14 cellular contexts compared by ENCODE assay signal in the genomic region with DNA sequence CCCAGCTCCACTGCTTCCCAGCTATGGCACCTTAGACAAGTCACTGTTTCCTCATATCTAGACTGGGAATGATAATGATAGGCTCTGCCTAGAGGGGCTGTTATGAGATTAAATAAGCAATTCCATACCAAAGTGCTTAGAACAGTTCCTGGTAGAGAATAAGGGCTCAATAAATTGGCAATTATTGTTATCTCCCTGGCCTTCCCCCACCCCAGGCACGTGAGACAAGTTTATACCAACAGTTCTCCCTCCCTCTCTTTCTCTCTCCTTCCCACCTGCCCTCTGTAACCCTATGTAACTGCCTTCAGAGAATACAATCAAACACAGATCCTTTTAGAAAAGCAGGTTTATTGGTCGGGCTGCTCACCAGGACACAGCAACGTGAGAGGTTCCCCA. TPM values are rescaled to one million over a fixed set of nuclear protein-coding genes. Genes with fewer than 3 reads are reported as not detected.
A peak's percentile ranks its signal among the peaks of the same experiment; 100 is the strongest.
DNase-seq lines count a peak whose midpoint lies in the region; ATAC-seq and TF ChIP-seq lines count a peak whose summit lies in the region.
"Had no signal": no experiment of that assay in that cellular context is flagged by ENCODE, and none has a peak within 500 bp of the region (broad histone marks: within the 10 kb centered on the region; RNA-seq: fewer than 3 reads in every experiment).

No MANE protein-coding gene starts in this region.

- H3K4me3 ChIP-seq in RWPE2 (ENCODE audit: severe bottlenecking), result no peak overlapping the region
- H3K4me3 ChIP-seq in iPS-15b (ENCODE audit: low read depth, low read length), result peak overlapping the region; percentile 3
- no peak overlapping the region for H3K4me3 ChIP-seq in suprapubic skin
- H3K4me3 ChIP-seq: ovary, SJSA1 had no signal

- H3K36me3 ChIP-seq in RWPE2 (ENCODE audit: low read depth) (peaks cover 54% of the 10 kb centered on the region), iPS-15b (ENCODE audit: control insufficient read depth, insufficient read depth, low read length) (peaks cover 16% of the 10 kb centered on the region), suprapubic skin (peaks cover 28% of the 10 kb centered on the region)
- H3K36me3 ChIP-seq: ovary had no signal

- no peak overlapping the region for H3K9ac ChIP-seq in iPS-15b (ENCODE audit: low read depth, low read length)

- H3K27ac ChIP-seq in RWPE2 (ENCODE audit: poor library complexity, severe bottlenecking) (peak overlapping the region; percentile 16), suprapubic skin (peak overlapping the region; percentile 7)
- H3K27ac ChIP-seq: ovary, SJSA1 had no signal

- 28% methylated on average over 3 of the region's 3 CpGs for WGBS in suprapubic skin

- H3K27me3 ChIP-seq in RWPE2 (ENCODE audit: insufficient read depth, poor library complexity, severe bottlenecking) (no peaks in the 10 kb centered on the region), iPS-15b (ENCODE audit: control insufficient read depth, insufficient read depth, low read length) (no peaks in the 10 kb centered on the region), suprapubic skin (no peaks in the 10 kb centered on the region)
- H3K27me3 ChIP-seq: ovary, SJSA1 had no signal

- no peaks in the 10 kb centered on the region for H3K9me3 ChIP-seq in RWPE2 (ENCODE audit: severe bottlenecking)
- H3K9me3 ChIP-seq in iPS-15b (ENCODE audit: control insufficient read depth, insufficient read depth, low read length), result no peaks in the 10 kb centered on the region
- no peaks in the 10 kb centered on the region for H3K9me3 ChIP-seq in suprapubic skin
- H3K9me3 ChIP-seq: ovary, SJSA1 had no signal

- DNase-seq in activated CD8-positive, alpha-beta T cell treated with anti-CD3 and anti-CD28 coated beads for 36 hours, result no peak
- DNase-seq in activated CD8-positive, alpha-beta T cell treated with anti-CD3 and anti-CD28 coated beads, Interleukin-2, amount 10 ng/mL, durations not matched to agents 7 days and 5 days, result no peak
- no peak for DNase-seq in RWPE2 (ENCODE audit: low spot score)
- DNase-seq in suprapubic skin (ENCODE audit: low spot score in 2 of 2), result no peak
- DNase-seq in ACHN, result no peak
- DNase-seq in activated T-cell treated with anti-CD3 and anti-CD28 coated beads, Interleukin-2, amount 50 U/mL, for 72 hours, result no peak
- DNase-seq in mesenteric fat pad (ENCODE audit: low spot score), result no peak
- DNase-seq: cerebellar nuclear complex; DMS53; NCI-H510A treated with DMSO at 0.1 percent for 48 hours; stimulated activated CD4-positive, alpha-beta T cell treated with anti-CD3 and anti-CD28 coated beads, Interleukin-4, amount 100 ng/mL, for 1 hour had no signal

- no peak overlapping the region for H3K4me3 Mint-ChIP-seq in activated CD8-positive, alpha-beta T cell treated with anti-CD3 and anti-CD28 coated beads for 36 hours
- H3K4me3 Mint-ChIP-seq in activated CD8-positive, alpha-beta T cell treated with anti-CD3 and anti-CD28 coated beads, Interleukin-2, amount 10 ng/mL, durations not matched to agents 7 days and 5 days, result no peak overlapping the region
- H3K4me3 Mint-ChIP-seq in activated T-cell treated with anti-CD3 and anti-CD28 coated beads, Interleukin-2, amount 50 U/mL, for 72 hours, result no peak overlapping the region

- H3K27ac Mint-ChIP-seq in activated CD8-positive, alpha-beta T cell treated with anti-CD3 and anti-CD28 coated beads for 36 hours, result peak overlapping the region; percentile 52
- no peak overlapping the region for H3K27ac Mint-ChIP-seq in activated CD8-positive, alpha-beta T cell treated with anti-CD3 and anti-CD28 coated beads, Interleukin-2, amount 10 ng/mL, durations not matched to agents 7 days and 5 days
- no peak overlapping the region for H3K27ac Mint-ChIP-seq in activated T-cell treated with anti-CD3 and anti-CD28 coated beads, Interleukin-2, amount 50 U/mL, for 72 hours

- CTCF ChIA-PET in activated CD8-positive, alpha-beta T cell treated with anti-CD3 and anti-CD28 coated beads for 36 hours (lab: Charles Lee), result interaction anchor here (1.2 to 32.2 kb wide), 12 partner anchors 10 to 131 kb away, joined by 4 to 968 read pairs (median 6); a partner anchor contains a TSS
- CTCF ChIA-PET in activated CD8-positive, alpha-beta T cell treated with anti-CD3 and anti-CD28 coated beads, Interleukin-2, amount 10 ng/mL, durations not matched to agents 7 days and 5 days (lab: Charles Lee), result interaction anchor here (1.3 to 17.8 kb wide), 11 partner anchors 9 to 180 kb away, joined by 5 to 666 read pairs (median 14); no protein-coding TSS in a partner anchor

- TF ChIP-seq CTCF in activated CD8-positive, alpha-beta T cell treated with anti-CD3 and anti-CD28 coated beads for 36 hours (IDR thresholded peaks at IDR 0.05), result no peak
- no peak for TF ChIP-seq CTCF in RWPE2 (IDR thresholded peaks at IDR 0.05; ENCODE audit: poor library complexity, severe bottlenecking)
- no peak for TF ChIP-seq CTCF in suprapubic skin (IDR thresholded peaks at IDR 0.05)

- H3K4me1 ChIP-seq in RWPE2 (ENCODE audit: insufficient read depth, poor library complexity, severe bottlenecking) (peaks cover 7% of the 10 kb centered on the region), iPS-15b (ENCODE audit: control insufficient read depth, insufficient read depth, low read length) (peaks cover 29% of the 10 kb centered on the region), suprapubic skin (peaks cover 52% of the 10 kb centered on the region)

- POLR2A ChIA-PET in activated CD8-positive, alpha-beta T cell treated with anti-CD3 and anti-CD28 coated beads for 36 hours (lab: Charles Lee), result interaction anchor here (1.4 to 5.6 kb wide), 5 partner anchors 13 to 109 kb away, joined by 4 to 39 read pairs (median 6); a partner anchor contains a TSS
- POLR2A ChIA-PET in activated CD8-positive, alpha-beta T cell treated with anti-CD3 and anti-CD28 coated beads, Interleukin-2, amount 10 ng/mL, durations not matched to agents 7 days and 5 days (lab: Charles Lee), result interaction anchor here (1.3 to 1.4 kb wide), 2 partner anchors 73 to 80 kb away, joined by 5 to 6 read pairs; no protein-coding TSS in a partner anchor

- intact Hi-C loops in activated CD8-positive, alpha-beta T cell treated with anti-CD3 and anti-CD28 coated beads for 36 hours (cut with micrococcal nuclease), result no loop called here

- no peak for TF ChIP-seq EP300 in suprapubic skin (IDR thresholded peaks at IDR 0.05)

- in situ Hi-C loops in ACHN (cut with HindIII; ENCODE audit: low pct_ligation_motif_present, low pct_unique_long_range_greater_than_20kb, low sequenced_read_pairs), result no loop called here

- H3K9me3 Mint-ChIP-seq in activated CD8-positive, alpha-beta T cell treated with anti-CD3 and anti-CD28 coated beads for 36 hours, result no peaks in the 10 kb centered on the region
- H3K9me3 Mint-ChIP-seq in activated CD8-positive, alpha-beta T cell treated with anti-CD3 and anti-CD28 coated beads, Interleukin-2, amount 10 ng/mL, durations not matched to agents 7 days and 5 days (ENCODE audit: insufficient read depth), result no peaks in the 10 kb centered on the region
- no peaks in the 10 kb centered on the region for H3K9me3 Mint-ChIP-seq in activated T-cell treated with anti-CD3 and anti-CD28 coated beads, Interleukin-2, amount 50 U/mL, for 72 hours

- no peaks in the 10 kb centered on the region for H3K36me3 Mint-ChIP-seq in activated CD8-positive, alpha-beta T cell treated with anti-CD3 and anti-CD28 coated beads for 36 hours (ENCODE audit: low read depth)
- no peaks in the 10 kb centered on the region for H3K36me3 Mint-ChIP-seq in activated CD8-positive, alpha-beta T cell treated with anti-CD3 and anti-CD28 coated beads, Interleukin-2, amount 10 ng/mL, durations not matched to agents 7 days and 5 days (ENCODE audit: low read depth)
- H3K36me3 Mint-ChIP-seq in activated T-cell treated with anti-CD3 and anti-CD28 coated beads, Interleukin-2, amount 50 U/mL, for 72 hours (ENCODE audit: insufficient read depth in 2 of 2), result no peaks in the 10 kb centered on the region

- TF ChIP-seq POLR2A in suprapubic skin (IDR thresholded peaks at IDR 0.05), result no peak

- no peak for ATAC-seq in activated CD8-positive, alpha-beta T cell treated with anti-CD3 and anti-CD28 coated beads for 36 hours
- ATAC-seq in activated CD8-positive, alpha-beta T cell treated with anti-CD3 and anti-CD28 coated beads, Interleukin-2, amount 10 ng/mL, durations not matched to agents 7 days and 5 days, result no peak
- peak; percentile 6; the same call in 1 of the 3 replicates for ATAC-seq in RWPE2 (ENCODE audit: low read depth)
- no peak for ATAC-seq in activated T-cell treated with anti-CD3 and anti-CD28 coated beads, Interleukin-2, amount 50 U/mL, for 72 hours (replicated peaks in 1 of 2)

- no peaks in the 10 kb centered on the region for H3K27me3 Mint-ChIP-seq in activated CD8-positive, alpha-beta T cell treated with anti-CD3 and anti-CD28 coated beads for 36 hours
- H3K27me3 Mint-ChIP-seq in activated CD8-positive, alpha-beta T cell treated with anti-CD3 and anti-CD28 coated beads, Interleukin-2, amount 10 ng/mL, durations not matched to agents 7 days and 5 days (ENCODE audit: low read depth), result no peaks in the 10 kb centered on the region
- no peaks in the 10 kb centered on the region for H3K27me3 Mint-ChIP-seq in activated T-cell treated with anti-CD3 and anti-CD28 coated beads, Interleukin-2, amount 50 U/mL, for 72 hours (ENCODE audit: low read depth)

- H3K4me1 Mint-ChIP-seq in activated CD8-positive, alpha-beta T cell treated with anti-CD3 and anti-CD28 coated beads for 36 hours (ENCODE audit: low read depth), result peaks cover 37% of the 10 kb centered on the region
- H3K4me1 Mint-ChIP-seq in activated CD8-positive, alpha-beta T cell treated with anti-CD3 and anti-CD28 coated beads, Interleukin-2, amount 10 ng/mL, durations not matched to agents 7 days and 5 days (ENCODE audit: low read depth), result peaks cover 35% of the 10 kb centered on the region
- peaks cover 52% of the 10 kb centered on the region for H3K4me1 Mint-ChIP-seq in activated T-cell treated with anti-CD3 and anti-CD28 coated beads, Interleukin-2, amount 50 U/mL, for 72 hours (ENCODE audit: low read depth)

RNA-seq across cellular contexts. Expression of a gene that starts 13.9 kb away (rescaled TPM):
- total RNA-seq in activated CD8-positive, alpha-beta T cell treated with anti-CD3 and anti-CD28 coated beads for 36 hours, result 100 to 1,000 TPM; 276 to 286 TPM
- total RNA-seq in activated CD8-positive, alpha-beta T cell treated with anti-CD3 and anti-CD28 coated beads, Interleukin-2, amount 10 ng/mL, durations not matched to agents 7 days and 5 days, result 100 to 1,000 TPM in 1 of 2 experiments, 10 to 100 TPM in 1; 94.7 to 101 TPM
- total RNA-seq in suprapubic skin (100 to 1,000 TPM; 144 to 174 (median 152) TPM), mesenteric fat pad (353 TPM)
- 100 to 1,000 TPM; 346 to 380 TPM for total RNA-seq in activated T-cell treated with anti-CD3 and anti-CD28 coated beads, Interleukin-2, amount 50 U/mL, for 72 hours

RNA-seq across cellular contexts. Expression of a gene that starts 20.9 kb away (rescaled TPM):
- 1 to 10 TPM; 1.8 to 2.0 TPM for total RNA-seq in activated CD8-positive, alpha-beta T cell treated with anti-CD3 and anti-CD28 coated beads for 36 hours
- 1 to 10 TPM; 1.7 to 2.0 TPM for total RNA-seq in activated CD8-positive, alpha-beta T cell treated with anti-CD3 and anti-CD28 coated beads, Interleukin-2, amount 10 ng/mL, durations not matched to agents 7 days and 5 days
- total RNA-seq in suprapubic skin (100 to 1,000 TPM; 153 to 224 (median 182) TPM), mesenteric fat pad (681 TPM)
- 1 to 10 TPM; 2.4 to 4.3 TPM for total RNA-seq in activated T-cell treated with anti-CD3 and anti-CD28 coated beads, Interleukin-2, amount 50 U/mL, for 72 hours

RNA-seq across cellular contexts. Expression of a gene that starts 56.6 kb away (rescaled TPM):
- total RNA-seq in activated CD8-positive, alpha-beta T cell treated with anti-CD3 and anti-CD28 coated beads for 36 hours, result 1 to 10 TPM; 5.8 to 7.1 TPM
- 1 to 10 TPM; 2.1 to 2.2 TPM for total RNA-seq in activated CD8-positive, alpha-beta T cell treated with anti-CD3 and anti-CD28 coated beads, Interleukin-2, amount 10 ng/mL, durations not matched to agents 7 days and 5 days
- total RNA-seq in suprapubic skin, result 100 to 1,000 TPM; 102 to 194 (median 142) TPM
- 10 to 100 TPM; 22.1 TPM for total RNA-seq in activated T-cell treated with anti-CD3 and anti-CD28 coated beads, Interleukin-2, amount 50 U/mL, for 72 hours
- total RNA-seq in mesenteric fat pad, result 84.1 TPM

Comparison
In these comparisons a context has a peak if more than half of its experiments do, and no peak if none do; other contexts are left out.
1. RNA of a gene that starts 20.9 kb away (total RNA-seq): 681 TPM in mesenteric fat pad (single experiment) and 153 to 224 TPM in suprapubic skin; 2.4 to 4.3 TPM in activated T-cell treated with anti-CD3 and anti-CD28 coated beads, Interleukin-2, amount 50 U/mL, for 72 hours, 1.7 to 2.0 TPM in activated CD8-positive, alpha-beta T cell treated with anti-CD3 and anti-CD28 coated beads, Interleukin-2, amount 10 ng/mL, durations not matched to agents 7 days and 5 days and 1.8 to 2.0 TPM in activated CD8-positive, alpha-beta T cell treated with anti-CD3 and anti-CD28 coated beads for 36 hours; every median in the first group is over 10 times any median in the second.